1 cellular context compared by ENCODE assay signal in genomic region chr9:35795701-35796100, GRCh38.
TF ChIP-seq lines count a peak whose summit lies in the region.

No MANE protein-coding gene starts in this region.

TF ChIP-seq in A549, 52 proteins besides CTCF, POLR2A, EP300 and RAD21:
- no peak for TF ChIP-seq HEYL (CRISPR knock-in tag; IDR thresholded peaks at IDR 0.05)
- TF ChIP-seq JUN (IDR thresholded peaks at IDR 0.05), result no peak
- no peak for TF ChIP-seq CBX8 (IDR thresholded peaks at IDR 0.05)
- TF ChIP-seq PBX3 (IDR thresholded peaks at IDR 0.05), result no peak
- no peak for TF ChIP-seq HOXB5 (CRISPR knock-in tag; IDR thresholded peaks at IDR 0.05)
- no peak for TF ChIP-seq NPAS2 (CRISPR knock-in tag; IDR thresholded peaks at IDR 0.05; ENCODE audit: borderline replicate concordance)
- no peak for TF ChIP-seq JUNB (IDR thresholded peaks at IDR 0.05)
- no peak for TF ChIP-seq MAZ (IDR thresholded peaks at IDR 0.05; ENCODE audit: borderline replicate concordance, low read depth, low read length)
- TF ChIP-seq KDM5A (IDR thresholded peaks at IDR 0.05), result no peak
- no peak for TF ChIP-seq RCOR1 (IDR thresholded peaks at IDR 0.05; ENCODE audit: low read depth, low read length)
- no peak for TF ChIP-seq GATA3 (IDR thresholded peaks at IDR 0.05; ENCODE audit: borderline replicate concordance)
- TF ChIP-seq, protein P1, sequence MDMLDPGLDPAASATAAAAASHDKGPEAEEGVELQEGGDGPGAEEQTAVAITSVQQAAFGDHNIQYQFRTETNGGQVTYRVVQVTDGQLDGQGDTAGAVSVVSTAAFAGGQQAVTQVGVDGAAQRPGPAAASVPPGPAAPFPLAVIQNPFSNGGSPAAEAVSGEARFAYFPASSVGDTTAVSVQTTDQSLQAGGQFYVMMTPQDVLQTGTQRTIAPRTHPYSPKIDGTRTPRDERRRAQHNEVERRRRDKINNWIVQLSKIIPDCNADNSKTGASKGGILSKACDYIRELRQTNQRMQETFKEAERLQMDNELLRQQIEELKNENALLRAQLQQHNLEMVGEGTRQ (IDR thresholded peaks at IDR 0.05), result no peak
- TF ChIP-seq FOSB (CRISPR knock-in tag; IDR thresholded peaks at IDR 0.05), result no peak
- TF ChIP-seq CEBPB (IDR thresholded peaks at IDR 0.05), result no peak
- no peak for TF ChIP-seq CHD2 (IDR thresholded peaks at IDR 0.05; ENCODE audit: low read length, partially characterized antibody)
- no peak for TF ChIP-seq ZC3H11A (IDR thresholded peaks at IDR 0.05)
- no peak for TF ChIP-seq HOXA7 (CRISPR knock-in tag; IDR thresholded peaks at IDR 0.05)
- no peak for TF ChIP-seq EHMT2 (IDR thresholded peaks at IDR 0.05; ENCODE audit: low read depth)
TF ChIP-seq in A549: peak in this region for 0.
